18 cellular contexts compared by ENCODE assay signal in the genomic region with DNA sequence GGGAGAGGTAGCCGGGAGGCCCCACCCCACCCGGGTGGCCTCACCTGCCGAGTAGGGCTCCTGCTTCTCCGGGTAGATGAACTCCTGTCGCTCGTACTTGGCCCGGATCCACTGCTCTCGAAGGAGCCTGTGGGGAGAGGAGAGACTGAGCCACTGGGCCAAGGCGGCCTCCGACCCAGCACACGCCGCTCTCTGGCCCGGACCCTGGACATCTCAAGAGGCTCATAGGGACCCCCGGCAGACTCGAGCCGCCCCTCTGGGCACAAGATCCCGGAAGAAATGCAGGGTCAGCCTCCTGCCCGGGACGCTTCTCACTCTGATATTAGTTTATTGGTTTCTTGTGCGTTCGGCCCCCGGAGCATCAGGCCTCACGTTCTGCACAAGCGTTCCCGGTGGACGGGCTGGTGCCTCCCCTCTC. TPM values are rescaled to one million over a fixed set of nuclear protein-coding genes. Genes with fewer than 3 reads are reported as not detected.
DNase-seq lines count a peak whose midpoint lies in the region; ATAC-seq, FAIRE-seq and TF ChIP-seq lines count a peak whose summit lies in the region.
"Had no signal": no experiment of that assay in that cellular context is flagged by ENCODE, and none has a peak within 500 bp of the region (broad histone marks: within the 10 kb centered on the region; RNA-seq: fewer than 3 reads in every experiment).

No MANE protein-coding gene starts in this region.

- H3K9me3 Mint-ChIP-seq in activated naive CD4-positive, alpha-beta T cell treated with anti-CD3 and anti-CD28 coated beads, Interleukin-2, amount 10 ng/mL, durations not matched to agents 7 days and 5 days, result no peaks in the 10 kb centered on the region
- H3K9me3 Mint-ChIP-seq in activated naive CD4-positive, alpha-beta T cell treated with anti-CD3 and anti-CD28 coated beads for 36 hours, result no peaks in the 10 kb centered on the region
- H3K9me3 Mint-ChIP-seq: H9, naive B cell had no signal

- H3K27ac Mint-ChIP-seq in activated naive CD4-positive, alpha-beta T cell treated with anti-CD3 and anti-CD28 coated beads, Interleukin-2, amount 10 ng/mL, durations not matched to agents 7 days and 5 days, result no peak overlapping the region
- no peak overlapping the region for H3K27ac Mint-ChIP-seq in activated naive CD4-positive, alpha-beta T cell treated with anti-CD3 and anti-CD28 coated beads for 36 hours
- H3K27ac Mint-ChIP-seq: H9 had no signal

- CTCF ChIA-PET in activated naive CD4-positive, alpha-beta T cell treated with anti-CD3 and anti-CD28 coated beads, Interleukin-2, amount 10 ng/mL, durations not matched to agents 7 days and 5 days (lab: Charles Lee), result no interaction called here
- CTCF ChIA-PET in activated naive CD4-positive, alpha-beta T cell treated with anti-CD3 and anti-CD28 coated beads for 36 hours (lab: Charles Lee), result no interaction called here

- peaks cover 26% of the 10 kb centered on the region for H3K4me1 ChIP-seq in lower lobe of right lung

- H3K4me1 Mint-ChIP-seq in activated naive CD4-positive, alpha-beta T cell treated with anti-CD3 and anti-CD28 coated beads, Interleukin-2, amount 10 ng/mL, durations not matched to agents 7 days and 5 days, result peaks cover 27% of the 10 kb centered on the region
- peaks cover 38% of the 10 kb centered on the region for H3K4me1 Mint-ChIP-seq in activated naive CD4-positive, alpha-beta T cell treated with anti-CD3 and anti-CD28 coated beads for 36 hours (ENCODE audit: low read depth)

- no peak for FAIRE-seq in urothelium cell line (lab: Jason Lieb, UNC)
- FAIRE-seq: endothelial cell of umbilical vein had no signal

- no peak for ATAC-seq in lower lobe of right lung

- no peak for TF ChIP-seq CTCF in lower lobe of right lung (IDR thresholded peaks at IDR 0.05)

- no peaks in the 10 kb centered on the region for H3K27me3 ChIP-seq in lower lobe of right lung (ENCODE audit: low read depth)
- H3K27me3 ChIP-seq: testis had no signal

- intact Hi-C loops in activated naive CD4-positive, alpha-beta T cell treated with anti-CD3 and anti-CD28 coated beads for 36 hours (cut with micrococcal nuclease), result no loop called here
- intact Hi-C loops in lower lobe of right lung (cut with DNase I), result no loop called here

- no peak overlapping the region for H3K4me3 Mint-ChIP-seq in activated naive CD4-positive, alpha-beta T cell treated with anti-CD3 and anti-CD28 coated beads, Interleukin-2, amount 10 ng/mL, durations not matched to agents 7 days and 5 days
- no peak overlapping the region for H3K4me3 Mint-ChIP-seq in activated naive CD4-positive, alpha-beta T cell treated with anti-CD3 and anti-CD28 coated beads for 36 hours
- H3K4me3 Mint-ChIP-seq: H9 had no signal

- no peak overlapping the region for H3K4me3 ChIP-seq in lower lobe of right lung
- H3K4me3 ChIP-seq: testis had no signal

- H3K27ac ChIP-seq in caudate nucleus (ENCODE audit: low read depth, low read length) (peak overlapping the region; percentile 44), lower lobe of right lung (no peak overlapping the region), temporal lobe (ENCODE audit: low read depth, low read length) (peak overlapping the region; percentile 68)
- H3K27ac ChIP-seq: RWPE1, testis had no signal

- H3K27me3 Mint-ChIP-seq in activated naive CD4-positive, alpha-beta T cell treated with anti-CD3 and anti-CD28 coated beads, Interleukin-2, amount 10 ng/mL, durations not matched to agents 7 days and 5 days, result peaks cover 10% of the 10 kb centered on the region
- H3K27me3 Mint-ChIP-seq in activated naive CD4-positive, alpha-beta T cell treated with anti-CD3 and anti-CD28 coated beads for 36 hours (ENCODE audit: low read depth), result no peaks in the 10 kb centered on the region
- H3K27me3 Mint-ChIP-seq: naive B cell had no signal

- no peaks in the 10 kb centered on the region for H3K36me3 Mint-ChIP-seq in activated naive CD4-positive, alpha-beta T cell treated with anti-CD3 and anti-CD28 coated beads, Interleukin-2, amount 10 ng/mL, durations not matched to agents 7 days and 5 days
- no peaks in the 10 kb centered on the region for H3K36me3 Mint-ChIP-seq in activated naive CD4-positive, alpha-beta T cell treated with anti-CD3 and anti-CD28 coated beads for 36 hours (ENCODE audit: low read depth)
- H3K36me3 Mint-ChIP-seq: naive B cell had no signal

- H3K9me3 ChIP-seq in lower lobe of right lung, result no peaks in the 10 kb centered on the region
- H3K9me3 ChIP-seq: testis had no signal

- H3K36me3 ChIP-seq in lower lobe of right lung, result peaks cover 4% of the 10 kb centered on the region

- peak; percentile 10 for DNase-seq in activated naive CD4-positive, alpha-beta T cell treated with anti-CD3 and anti-CD28 coated beads, Interleukin-2, amount 10 ng/mL, durations not matched to agents 7 days and 5 days
- no peak for DNase-seq in activated naive CD4-positive, alpha-beta T cell treated with anti-CD3 and anti-CD28 coated beads for 36 hours
- DNase-seq in caudate nucleus (lab: John Stamatoyannopoulos, UW) (no peak), lower lobe of right lung (peak; percentile 40), DMS79 (lab: John Stamatoyannopoulos, UW) (no peak), hypothalamus (lab: John Stamatoyannopoulos, UW) (no peak), urothelium cell line (ENCODE audit: low spot score) (no peak)
- DNase-seq: central memory CD4-positive, alpha-beta T cell; H9; islet precursor cell; KG1; naive B cell; NCI-H1694; NCI-H748 treated with DMSO at 0.1 percent for 48 hours; testis had no signal

RNA-seq across cellular contexts. Expression of gene ADAP1, which starts 34.5 kb away (rescaled TPM):
- 1 to 10 TPM; 8.0 to 9.9 TPM for total RNA-seq in activated naive CD4-positive, alpha-beta T cell treated with anti-CD3 and anti-CD28 coated beads for 36 hours
- total RNA-seq in lower lobe of right lung, result 33.9 TPM
- total RNA-seq in temporal lobe, result 32.0 TPM

RNA-seq across cellular contexts. Expression of gene GET4, which starts 43.6 kb away (rescaled TPM):
- 10 to 100 TPM; 19.3 to 20.2 TPM for total RNA-seq in activated naive CD4-positive, alpha-beta T cell treated with anti-CD3 and anti-CD28 coated beads for 36 hours
- 31.7 TPM for total RNA-seq in lower lobe of right lung
- 17.7 TPM for total RNA-seq in temporal lobe

RNA-seq across cellular contexts. Expression of gene COX19, which starts 55.4 kb away (rescaled TPM):
- 10 to 100 TPM; 12.6 to 15.2 TPM for total RNA-seq in activated naive CD4-positive, alpha-beta T cell treated with anti-CD3 and anti-CD28 coated beads for 36 hours
- 12.9 TPM for total RNA-seq in lower lobe of right lung
- 13.3 TPM for total RNA-seq in temporal lobe

Comparison
In these comparisons a context has a peak if more than half of its experiments do, and no peak if none do; other contexts are left out.
1. DNase-seq: peak in activated naive CD4-positive, alpha-beta T cell treated with anti-CD3 and anti-CD28 coated beads, Interleukin-2, amount 10 ng/mL, durations not matched to agents 7 days and 5 days (single experiment) and lower lobe of right lung (single experiment); none in activated naive CD4-positive, alpha-beta T cell treated with anti-CD3 and anti-CD28 coated beads for 36 hours (single experiment), caudate nucleus (0 of 61), DMS79 (single experiment), hypothalamus (0 of 51) and urothelium cell line (single experiment).